9 cellular contexts compared by ENCODE assay signal in the genomic region with DNA sequence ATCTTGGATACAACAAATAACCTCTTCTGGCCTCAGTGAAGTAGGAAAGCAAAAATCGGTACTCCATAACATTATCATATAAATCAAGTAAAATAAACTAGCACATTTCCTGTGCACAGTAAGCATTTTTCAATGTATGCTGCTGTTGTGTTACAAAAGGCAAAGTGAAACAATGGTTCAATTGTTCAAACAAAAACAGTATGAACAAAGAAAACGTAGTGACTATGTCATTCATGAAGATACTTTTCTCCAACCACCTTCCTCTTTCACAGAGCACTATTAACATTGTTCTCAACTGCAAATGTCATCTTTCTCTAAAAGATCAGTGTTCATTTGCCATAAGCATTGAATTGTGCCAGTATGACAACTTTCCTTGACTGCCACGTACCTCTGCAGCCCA.
"Had no signal": no experiment of that assay in that cellular context is flagged by ENCODE, and none has a peak within 500 bp of the region (broad histone marks: within the 10 kb centered on the region; RNA-seq: fewer than 3 reads in every experiment).

No MANE protein-coding gene starts in this region.

- FAIRE-seq: H1, H54, HTR-8/SVneo, K562 had no signal

- ATAC-seq: GM23338, K562 had no signal

- H3K4me3 ChIP-seq: GM23338, K562 had no signal

- DNase-seq: H9, HCEC 1CT, IMR-90, KG1 had no signal
